Comparison of ENCODE assay signal across 8 cellular contexts in genomic region chr10:89332092-89332633, GRCh38. TPM values are rescaled to one million over a fixed set of nuclear protein-coding genes. Genes with fewer than 3 reads are reported as not detected.
DNase-seq lines count a peak whose midpoint lies in the region; ATAC-seq lines count a peak whose summit lies in the region.

No MANE protein-coding gene starts in this region.

- H3K9me3 Mint-ChIP-seq in activated naive CD8-positive, alpha-beta T cell (ENCODE audit: low read depth): no peaks in the 10 kb centered on the region

- H3K36me3 Mint-ChIP-seq in activated naive CD8-positive, alpha-beta T cell: peaks cover 7% of the 10 kb centered on the region

- peak overlapping the region; percentile 40 for H3K4me3 ChIP-seq in Jurkat, Clone E6-1 (ENCODE audit: low read length)
- peak overlapping the region; percentile 39 for H3K4me3 ChIP-seq in skeletal muscle cell (ENCODE audit: low read depth, low read length)

- H3K4me3 Mint-ChIP-seq in activated naive CD8-positive, alpha-beta T cell: peak overlapping the region; percentile 86

- H3K4me1 Mint-ChIP-seq in activated naive CD8-positive, alpha-beta T cell (ENCODE audit: low read depth): peaks cover 90% of the 10 kb centered on the region

- intact Hi-C loops in left cardiac atrium (cut with DNase I): no loop called here

- DNase-seq in EL: peak; percentile 80
- DNase-seq in Jurkat, Clone E6-1 (ENCODE audit: low read depth, low spot score): peak; percentile 51
- DNase-seq in left cardiac atrium: no peak
- peak; percentile 63 for DNase-seq in skeletal muscle cell (ENCODE audit: low read depth)
- DNase-seq in NCI-H526 (lab: John Stamatoyannopoulos, UW): no peak
- no peak for DNase-seq in NCI-H1436 treated with DMSO at 0.1 percent for 48 hours (lab: John Stamatoyannopoulos, UW)

- ATAC-seq in GM21515 (IDR thresholded peaks at IDR 0.05; ENCODE audit: unreplicated experiment): peak; percentile 45
- ATAC-seq in left cardiac atrium: peak; percentile 63 to 64

- H3K27ac Mint-ChIP-seq in activated naive CD8-positive, alpha-beta T cell: peak overlapping the region; percentile 94

- peaks cover 2% of the 10 kb centered on the region for H3K27me3 Mint-ChIP-seq in activated naive CD8-positive, alpha-beta T cell

RNA-seq across cellular contexts. Expression of gene IFIT3, which starts 4.4 kb away (rescaled TPM):
- not detected for polyA plus RNA-seq in Jurkat, Clone E6-1 (2012; ENCODE audit: insufficient read depth, insufficient read length)
- total RNA-seq in left cardiac atrium: 10 to 100 TPM in 1 of 2 donors, 1 to 10 TPM in 1; 8.6 to 19.9 TPM

RNA-seq across cellular contexts. Expression of gene IFIT2, which starts 30.3 kb away (rescaled TPM):
- 0.66 TPM for polyA plus RNA-seq in Jurkat, Clone E6-1 (2012; ENCODE audit: insufficient read depth, insufficient read length)
- 1 to 10 TPM; 3.5 to 4.6 TPM for total RNA-seq in left cardiac atrium

RNA-seq across cellular contexts. Expression of gene IFIT1B, which starts 45.7 kb away (rescaled TPM):
- not detected for polyA plus RNA-seq in Jurkat, Clone E6-1 (2012; ENCODE audit: insufficient read depth, insufficient read length)
- not detected for total RNA-seq in left cardiac atrium

Comparison
In these comparisons a context has a peak if more than half of its experiments do, and no peak if none do; other contexts are left out.
1. DNase-seq: peak in EL (single experiment), Jurkat, Clone E6-1 (single experiment) and skeletal muscle cell (single experiment); none in left cardiac atrium (single experiment), NCI-H526 (0 of 2) and NCI-H1436 treated with DMSO at 0.1 percent for 48 hours (single experiment).